In the genomic region with DNA sequence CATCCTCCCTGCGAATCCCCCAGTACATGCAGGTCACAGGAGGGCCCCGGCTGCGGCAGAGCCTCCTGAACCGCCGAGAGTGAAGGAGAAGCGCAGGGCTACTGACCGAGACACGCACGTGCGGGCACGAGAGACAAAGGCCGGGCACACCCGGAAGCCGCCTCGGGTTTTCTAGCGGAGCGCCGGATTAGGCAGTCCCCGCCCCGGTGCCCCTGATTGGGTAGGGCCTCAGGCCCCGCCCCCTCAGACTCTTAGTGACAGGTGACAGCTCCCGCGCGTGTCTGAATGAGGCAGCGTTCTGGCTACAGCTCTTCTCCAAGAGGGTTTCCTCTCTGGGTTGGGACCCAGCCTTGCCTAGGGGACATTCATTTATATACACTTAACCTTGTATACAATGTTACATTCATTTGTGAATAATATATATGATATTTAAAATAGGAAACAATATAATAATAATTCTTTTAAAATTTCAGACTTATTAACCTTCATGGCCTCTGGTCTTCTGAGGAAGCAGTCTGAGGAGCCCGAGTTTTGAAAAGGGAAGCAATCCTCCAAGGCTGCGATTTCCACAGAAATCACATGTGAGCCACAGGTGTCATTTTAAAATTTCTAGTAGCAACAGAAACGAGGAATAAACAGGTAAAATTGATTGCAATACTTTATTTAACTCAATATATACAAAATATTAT, we compare ENCODE assay signal across 8 cellular contexts. TPM values are rescaled to one million over a fixed set of nuclear protein-coding genes. Genes with fewer than 3 reads are reported as not detected.
A peak's percentile ranks its signal among the peaks of the same experiment; 100 is the strongest.
DNase-seq lines count a peak whose midpoint lies in the region; ATAC-seq, FAIRE-seq and TF ChIP-seq lines count a peak whose summit lies in the region.
"Not testable (repeated sequence)": the region's sequence is repeated elsewhere in the genome, so short reads cannot be mapped to it uniquely, and the experiment has no call there.

A gene (minus strand): TSS at position 146 of the 689 bp plus-strand sequence. CDS start 143 bp downstream, at position 3.

- not testable (repeated sequence) for H3K4me1 Mint-ChIP-seq in astrocyte (ENCODE audit: low read depth, unreplicated experiment); osteocyte (ENCODE audit: unreplicated experiment)

- H3K27ac Mint-ChIP-seq in astrocyte (ENCODE audit: unreplicated experiment); osteocyte (ENCODE audit: unreplicated experiment): not testable (repeated sequence)

- peak within 1 kb of the TSS; percentile 27 for H3K4me3 Mint-ChIP-seq in astrocyte (ENCODE audit: unreplicated experiment)
- not testable (repeated sequence) for H3K4me3 Mint-ChIP-seq in osteocyte (ENCODE audit: unreplicated experiment)

- H3K9me3 Mint-ChIP-seq in astrocyte (ENCODE audit: unreplicated experiment); osteocyte (ENCODE audit: unreplicated experiment): not testable (repeated sequence)

- CTCF ChIA-PET in A673 (lab: Charles Lee), result not testable (repeated sequence)

- not testable (repeated sequence) for FAIRE-seq in astrocyte (lab: Jason Lieb, UNC)

- H3K9ac ChIP-seq in astrocyte (ENCODE audit: low read length), result not testable (repeated sequence)

- not testable (repeated sequence) for H3K36me3 ChIP-seq in A673 (ENCODE audit: insufficient read depth, low read length, poor library complexity, severe bottlenecking); RWPE2 (ENCODE audit: low read depth); astrocyte (ENCODE audit: insufficient read depth, low read length); heart left ventricle

- not testable (repeated sequence) for BruUV-seq in A673 (replicated peaks; lab: Mats Ljungman, UMichigan)

- WGBS in heart left ventricle, 4 donors, result 24 to 53% (median 46%) methylated on average over 3 to 7 of the region's 28 CpGs

- POLR2A ChIA-PET in A673 (lab: Charles Lee; ENCODE audit: low non-redundant PET), result not testable (repeated sequence)

- DNase-seq in A673 (ENCODE audit: low spot score); RWPE2 (ENCODE audit: low spot score); astrocyte (ENCODE audit: low read depth); heart left ventricle; osteocyte (ENCODE audit: extremely low spot score, unreplicated experiment): not testable (repeated sequence)

- not testable (repeated sequence) for H3K27me3 Mint-ChIP-seq in astrocyte (ENCODE audit: low read depth, unreplicated experiment); osteocyte (ENCODE audit: unreplicated experiment)

- peaks cover 12% of the 10 kb centered on the region for H4K20me1 ChIP-seq in astrocyte (ENCODE audit: insufficient read depth, low read length)

- not testable (repeated sequence) for TF ChIP-seq POLR2A in heart left ventricle (IDR thresholded peaks at IDR 0.05)

- H3K9me3 ChIP-seq in A673 (ENCODE audit: low read depth, low read length, poor library complexity, severe bottlenecking), result peaks cover 10% of the 10 kb centered on the region
- H3K9me3 ChIP-seq in RWPE2 (ENCODE audit: severe bottlenecking); astrocyte (ENCODE audit: insufficient read depth, low read depth, low read length): not testable (repeated sequence)
- H3K9me3 ChIP-seq in heart left ventricle, result peaks cover 0 to 15% (median 0%) of the 10 kb centered on the region in 12 donors

- ATAC-seq in GM19025 (IDR thresholded peaks at IDR 0.05; ENCODE audit: low read depth, unreplicated experiment), result peak; percentile 96
- ATAC-seq in HG02642 (IDR thresholded peaks at IDR 0.05; ENCODE audit: poor library complexity, unreplicated experiment), result peak; percentile 99
- peak; percentile 94 for ATAC-seq in HG03575 (IDR thresholded peaks at IDR 0.05; ENCODE audit: extremely low read depth, insufficient number of reproducible peaks, low FRiP score, unreplicated experiment)
- peak; percentile 98 for ATAC-seq in RWPE2 (ENCODE audit: low read depth)
- peak; percentile 100 for ATAC-seq in heart left ventricle

- not testable (repeated sequence) for H3K27ac ChIP-seq in A673 (ENCODE audit: low read depth, low read length, poor library complexity, severe bottlenecking); RWPE2 (ENCODE audit: poor library complexity, severe bottlenecking); astrocyte (ENCODE audit: low read depth, low read length)
- peak within 1 kb of the TSS in 1 of 12 donors; percentile 6 for H3K27ac ChIP-seq in heart left ventricle

- not testable (repeated sequence) for H2AFZ ChIP-seq in astrocyte (ENCODE audit: low read depth, low read length)

- not testable (repeated sequence) for TF ChIP-seq CTCF in A673 (conservative IDR thresholded peaks at IDR 0.05; ENCODE audit: low read depth, low read length); RWPE2 (IDR thresholded peaks at IDR 0.05; ENCODE audit: poor library complexity, severe bottlenecking); astrocyte (IDR thresholded peaks at IDR 0.05; ENCODE audit: insufficient read depth, low read depth, low read length); heart left ventricle (IDR thresholded peaks at IDR 0.05); osteocyte (IDR thresholded peaks at IDR 0.05)

- H3K4me1 ChIP-seq in A673 (ENCODE audit: insufficient read depth, low read length, poor library complexity, severe bottlenecking); RWPE2 (ENCODE audit: insufficient read depth, poor library complexity, severe bottlenecking); astrocyte (ENCODE audit: insufficient read depth, low read length): not testable (repeated sequence)
- H3K4me1 ChIP-seq in heart left ventricle, result peaks cover 0 to 14% (median 0%) of the 10 kb centered on the region in 12 donors

- peaks cover 28% of the 10 kb centered on the region for H3K79me2 ChIP-seq in astrocyte (ENCODE audit: insufficient read depth, low read length)

- intact Hi-C loops in A673 (cut with micrococcal nuclease; ENCODE audit: unreplicated experiment), result not testable (repeated sequence)
- intact Hi-C loops in heart left ventricle (cut with DNase I), result loop anchor here in 3 of 10 donors (2.0 to 10.0 kb wide), 3 partner anchors 35 to 50 kb away; no protein-coding TSS in a partner anchor

- not testable (repeated sequence) for H3K27me3 ChIP-seq in A673 (replicated peaks; ENCODE audit: insufficient read depth, low read depth, low read length, poor library complexity); RWPE2 (ENCODE audit: insufficient read depth, poor library complexity, severe bottlenecking); astrocyte (ENCODE audit: insufficient read depth, low read length); heart left ventricle

- not testable (repeated sequence) for H3K4me3 ChIP-seq in A673 (ENCODE audit: low read depth, low read length, poor library complexity, severe bottlenecking); RWPE2 (ENCODE audit: severe bottlenecking); astrocyte (ENCODE audit: insufficient read depth, low read depth, low read length)
- peak within 1 kb of the TSS in 1 of 12 donors; percentile 15 for H3K4me3 ChIP-seq in heart left ventricle

- H3K4me2 ChIP-seq in astrocyte (ENCODE audit: low read length), result not testable (repeated sequence)

- H3K36me3 Mint-ChIP-seq in astrocyte (ENCODE audit: low read depth, unreplicated experiment); osteocyte (ENCODE audit: unreplicated experiment): not testable (repeated sequence)

RNA-seq across cellular contexts. Expression of the gene that starts here (rescaled TPM):
- total RNA-seq in A673 (2021) (34.7 TPM in 2 replicates), astrocyte (28.6 and 36.5 TPM in 2 replicates), heart left ventricle (10 to 100 TPM in 5 of 9 donors, 1 to 10 TPM in 4; 7.8 to 13.8 (median 10.9) TPM), osteocyte (19.6 and 22.2 TPM in 2 replicates)
- 1 to 10 TPM in 1 of 2 donors, under 1 TPM in 1; 0.30 to 1.7 TPM for polyA plus RNA-seq in heart left ventricle
